Comparison of ENCODE assay signal across 2 cellular contexts in genomic region chr18:64103979-64104378, GRCh38.
TF ChIP-seq lines count a peak whose summit lies in the region.

No MANE protein-coding gene starts in this region.

TF ChIP-seq in HepG2, 621 proteins besides CTCF, POLR2A, EP300 and RAD21:
- TF ChIP-seq SMC3 (IDR thresholded peaks at IDR 0.05; ENCODE audit: low read length) = peak; percentile 27; the same call in 1 of the 2 replicates
- no peak for TF ChIP-seq ZSCAN30 (CRISPR knock-in tag; IDR thresholded peaks at IDR 0.05)
- peak; percentile 40; the same call in 1 of the 2 replicates for TF ChIP-seq STAG1 (CRISPR knock-in tag; IDR thresholded peaks at IDR 0.05)
- peak; percentile 40; the same call in 1 of the 2 replicates for TF ChIP-seq HNF4G (IDR thresholded peaks at IDR 0.05; ENCODE audit: borderline replicate concordance, low read depth, low read length)
- TF ChIP-seq HNF4G (CRISPR knock-in tag; IDR thresholded peaks at IDR 0.05; ENCODE audit: borderline replicate concordance, low read depth) = no peak
- no peak for TF ChIP-seq ZNF552 (CRISPR knock-in tag; IDR thresholded peaks at IDR 0.05; ENCODE audit: borderline replicate concordance)
- TF ChIP-seq SPEN (CRISPR knock-in tag; IDR thresholded peaks at IDR 0.05; ENCODE audit: low read depth) = no peak
- peak; percentile 42; the same call in 1 of the 2 replicates for TF ChIP-seq HNF4A (CRISPR knock-in tag; IDR thresholded peaks at IDR 0.05)

TF ChIP-seq in H1, 55 proteins besides CTCF, POLR2A, EP300 and RAD21:
- TF ChIP-seq HDAC2 (IDR thresholded peaks at IDR 0.05; ENCODE audit: borderline replicate concordance in 1 of 2, low read depth in 2 of 2, low read length in 2 of 2) = no peak
- TF ChIP-seq JUND (IDR thresholded peaks at IDR 0.05; ENCODE audit: low read length) = no peak
- TF ChIP-seq MAFK (IDR thresholded peaks at IDR 0.05; ENCODE audit: low read depth, low read length) = no peak
- TF ChIP-seq GTF2F1 (IDR thresholded peaks at IDR 0.05; ENCODE audit: borderline replicate concordance, low read depth, low read length) = no peak
- TF ChIP-seq SIX5 (IDR thresholded peaks at IDR 0.05; ENCODE audit: low read depth, low read length) = no peak
- TF ChIP-seq TAF1 (IDR thresholded peaks at IDR 0.05; ENCODE audit: low read depth, low read length) = no peak
- no peak for TF ChIP-seq HDAC6 (IDR thresholded peaks at IDR 0.05; ENCODE audit: low read depth, low read length)
TF ChIP-seq in H1: peak in this region for 0.
